In genomic region chr1:30654188-30654587, GRCh38 we compare ENCODE assay signal across 1 cellular context.
TF ChIP-seq lines count a peak whose summit lies in the region.

No MANE protein-coding gene starts in this region.

TF ChIP-seq in HCT116, 20 proteins besides CTCF, POLR2A, EP300 and RAD21:
- TF ChIP-seq FOSL1 (IDR thresholded peaks at IDR 0.05; ENCODE audit: low read depth) (peak; percentile 76; the same call in 1 of the 2 replicates), CBX3 (IDR thresholded peaks at IDR 0.05; ENCODE audit: low read depth) (peak; percentile 40; the same call in 1 of the 2 replicates), YY1 (IDR thresholded peaks at IDR 0.05; ENCODE audit: extremely low read depth, insufficient replicate concordance, low read depth, low read length) (no peak)
- TF ChIP-seq, protein P1, sequence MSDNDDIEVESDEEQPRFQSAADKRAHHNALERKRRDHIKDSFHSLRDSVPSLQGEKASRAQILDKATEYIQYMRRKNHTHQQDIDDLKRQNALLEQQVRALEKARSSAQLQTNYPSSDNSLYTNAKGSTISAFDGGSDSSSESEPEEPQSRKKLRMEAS (IDR thresholded peaks at IDR 0.05) = peak; percentile 68; the same call in 1 of the 2 replicates
TF ChIP-seq in HCT116: peak in this region for 3.
